ENCODE assay signal across 11 cellular contexts in genomic region chr17:6713918-6714271, GRCh38. TPM values are rescaled to one million over a fixed set of nuclear protein-coding genes. Genes with fewer than 3 reads are reported as not detected.
A peak's percentile ranks its signal among the peaks of the same experiment; 100 is the strongest.
DNase-seq lines count a peak whose midpoint lies in the region; ATAC-seq and TF ChIP-seq lines count a peak whose summit lies in the region.
"Had no signal": no experiment of that assay in that cellular context is flagged by ENCODE, and none has a peak within 500 bp of the region (broad histone marks: within the 10 kb centered on the region; RNA-seq: fewer than 3 reads in every experiment).

No MANE protein-coding gene starts in this region.

- no peak for TF ChIP-seq POLR2A in suprapubic skin (IDR thresholded peaks at IDR 0.05)

- no peak for TF ChIP-seq EP300 in suprapubic skin (IDR thresholded peaks at IDR 0.05)

- H3K4me1 ChIP-seq in mammary epithelial cell (ENCODE audit: insufficient read depth, low read length), result peaks cover 29% of the 10 kb centered on the region
- H3K4me1 ChIP-seq in lower lobe of right lung, result peaks cover 20% of the 10 kb centered on the region
- H3K4me1 ChIP-seq in suprapubic skin, result peaks cover 28% of the 10 kb centered on the region

- TF ChIP-seq CTCF in mammary epithelial cell (conservative IDR thresholded peaks at IDR 0.05 in 1 of 2, IDR thresholded peaks at IDR 0.05 in 1 of 2; ENCODE audit: extremely low read depth in 1 of 2, insufficient read depth in 1 of 2, low read depth in 1 of 2, low read length in 2 of 2) (no peak), lower lobe of right lung (IDR thresholded peaks at IDR 0.05) (no peak), suprapubic skin (IDR thresholded peaks at IDR 0.05) (no peak)

- H3K27ac ChIP-seq in mammary epithelial cell (ENCODE audit: insufficient read depth, low read depth, low read length) (no peak overlapping the region), lower lobe of right lung (no peak overlapping the region), suprapubic skin (no peak overlapping the region)
- H3K27ac ChIP-seq: sigmoid colon had no signal

- H3K27me3 ChIP-seq in mammary epithelial cell (ENCODE audit: insufficient read depth, low read length) (no peaks in the 10 kb centered on the region), lower lobe of right lung (ENCODE audit: low read depth) (peaks cover 51% of the 10 kb centered on the region), suprapubic skin (peaks cover 52% of the 10 kb centered on the region)

- H3K4me1 Mint-ChIP-seq in activated naive CD4-positive, alpha-beta T cell treated with anti-CD3 and anti-CD28 coated beads, Interleukin-2, amount 50 U/mL, for 24 hours, result peaks cover 14% of the 10 kb centered on the region

- no peaks in the 10 kb centered on the region for H3K36me3 ChIP-seq in mammary epithelial cell (ENCODE audit: insufficient read depth, low read length)
- no peaks in the 10 kb centered on the region for H3K36me3 ChIP-seq in lower lobe of right lung
- no peaks in the 10 kb centered on the region for H3K36me3 ChIP-seq in suprapubic skin
- H3K36me3 ChIP-seq: sigmoid colon had no signal

- 54% methylated on average over 18 of the region's 29 CpGs for WGBS in mammary epithelial cell (ENCODE audit: low coverage, missing lambda C conversion rate)
- WGBS in suprapubic skin, result 47% methylated on average over 21 of the region's 29 CpGs

- H3K4me2 ChIP-seq in mammary epithelial cell (ENCODE audit: insufficient read depth, low read depth, low read length), result peak overlapping the region; percentile 63

- intact Hi-C loops in mammary epithelial cell (cut with micrococcal nuclease), result loop anchor here (5.0 kb wide), 1 partner anchor 47 kb away; no protein-coding TSS in a partner anchor
- intact Hi-C loops in lower lobe of right lung (cut with DNase I), result no loop called here

- peaks cover 39% of the 10 kb centered on the region for H3K27me3 Mint-ChIP-seq in activated naive CD4-positive, alpha-beta T cell treated with anti-CD3 and anti-CD28 coated beads, Interleukin-2, amount 50 U/mL, for 24 hours

- H3K9me3 ChIP-seq in mammary epithelial cell (replicated peaks; ENCODE audit: insufficient read depth, low read length), result no peaks in the 10 kb centered on the region
- H3K9me3 ChIP-seq in lower lobe of right lung, result no peaks in the 10 kb centered on the region
- H3K9me3 ChIP-seq in suprapubic skin, result no peaks in the 10 kb centered on the region

- ATAC-seq in lower lobe of right lung, result peak; percentile 6 to 16
- ATAC-seq in HG03108 (IDR thresholded peaks at IDR 0.05; ENCODE audit: unreplicated experiment), result no peak
- no peak for ATAC-seq in HG03521 (IDR thresholded peaks at IDR 0.05; ENCODE audit: unreplicated experiment)
- no peak for ATAC-seq in HG03460 (IDR thresholded peaks at IDR 0.05; ENCODE audit: unreplicated experiment)

- peaks cover 5% of the 10 kb centered on the region for H3K36me3 Mint-ChIP-seq in activated naive CD4-positive, alpha-beta T cell treated with anti-CD3 and anti-CD28 coated beads, Interleukin-2, amount 50 U/mL, for 24 hours

- no peaks in the 10 kb centered on the region for H3K79me2 ChIP-seq in mammary epithelial cell (ENCODE audit: insufficient read depth, low read length)

- H3K9ac ChIP-seq in mammary epithelial cell (ENCODE audit: insufficient read depth, low read length), result no peak overlapping the region

- no TSS peak for BruUV-seq in mammary epithelial cell (replicated peaks; lab: Mats Ljungman, UMichigan)

- H3K9me3 Mint-ChIP-seq in activated naive CD4-positive, alpha-beta T cell treated with anti-CD3 and anti-CD28 coated beads, Interleukin-2, amount 50 U/mL, for 24 hours, result no peaks in the 10 kb centered on the region

- peak overlapping the region; percentile 26 for H3K4me3 Mint-ChIP-seq in activated naive CD4-positive, alpha-beta T cell treated with anti-CD3 and anti-CD28 coated beads, Interleukin-2, amount 50 U/mL, for 24 hours

- H3K4me3 ChIP-seq in mammary epithelial cell (replicated peaks in 1 of 3; ENCODE audit: insufficient read depth in 1 of 3, low read depth in 2 of 3, low read length in 3 of 3), result no peak overlapping the region
- H3K4me3 ChIP-seq in lower lobe of right lung, result peak overlapping the region; percentile 33
- peak overlapping the region; percentile 34 for H3K4me3 ChIP-seq in suprapubic skin

- CTCF ChIA-PET in mammary epithelial cell (lab: Charles Lee; ENCODE audit: low non-redundant PET), result no interaction called here

- DNase-seq in activated naive CD4-positive, alpha-beta T cell (lab: John Stamatoyannopoulos, UW), result no peak
- DNase-seq in mammary epithelial cell (no peak), lower lobe of right lung (no peak), suprapubic skin (ENCODE audit: low spot score in 2 of 2) (no peak)
- DNase-seq: NCI-H187 treated with DMSO at 0.1 percent for 48 hours, sigmoid colon, T1000 had no signal

- no peak overlapping the region for H3K27ac Mint-ChIP-seq in activated naive CD4-positive, alpha-beta T cell treated with anti-CD3 and anti-CD28 coated beads, Interleukin-2, amount 50 U/mL, for 24 hours

- dilution Hi-C loops in mammary epithelial cell (cut with HindIII; ENCODE audit: low sequenced_read_pairs), result no loop called here

- in situ Hi-C loops in mammary epithelial cell (cut with MboI; ENCODE audit: low sequenced_read_pairs in 2 of 2), result no loop called here

- no peaks in the 10 kb centered on the region for H4K20me1 ChIP-seq in mammary epithelial cell (ENCODE audit: insufficient read depth, low read length)

- H2AFZ ChIP-seq in mammary epithelial cell (ENCODE audit: low read depth, low read length), result peak overlapping the region; percentile 81

RNA-seq across cellular contexts. Expression of gene SLC13A5, which starts 0.7 kb away (rescaled TPM):
- total RNA-seq in mammary epithelial cell (under 1 TPM in 1 of 2 donors, not detected in 1; 0.67 TPM), lower lobe of right lung (not detected), suprapubic skin (under 1 TPM in 1 of 4 donors, not detected in 3; 0.72 TPM)
- polyA plus RNA-seq in mammary epithelial cell, result 0.20 TPM
- polyA minus RNA-seq in mammary epithelial cell, result not detected

RNA-seq across cellular contexts. Expression of gene XAF1, which starts 42.0 kb away (rescaled TPM):
- total RNA-seq in mammary epithelial cell, result 1 to 10 TPM in 1 of 2 donors, under 1 TPM in 1; 0.71 to 8.7 TPM
- polyA plus RNA-seq in mammary epithelial cell, result 0.14 TPM
- polyA minus RNA-seq in mammary epithelial cell, result not detected
- 129 TPM for total RNA-seq in lower lobe of right lung
- total RNA-seq in suprapubic skin, result 10 to 100 TPM in 2 of 4 donors, 1 to 10 TPM in 2; 4.3 to 21.1 (median 10.9) TPM

Comparison
In these comparisons a context has a peak if more than half of its experiments do, and no peak if none do; other contexts are left out.
1. H3K4me3 ChIP-seq: peak in lower lobe of right lung (single experiment) and suprapubic skin (single experiment); none in mammary epithelial cell (0 of 3).
2. ATAC-seq: peak in lower lobe of right lung (2 of 2); none in HG03108 (single experiment), HG03521 (single experiment) and HG03460 (single experiment).